ENCODE assay signal across 1 cellular context in the genomic region with DNA sequence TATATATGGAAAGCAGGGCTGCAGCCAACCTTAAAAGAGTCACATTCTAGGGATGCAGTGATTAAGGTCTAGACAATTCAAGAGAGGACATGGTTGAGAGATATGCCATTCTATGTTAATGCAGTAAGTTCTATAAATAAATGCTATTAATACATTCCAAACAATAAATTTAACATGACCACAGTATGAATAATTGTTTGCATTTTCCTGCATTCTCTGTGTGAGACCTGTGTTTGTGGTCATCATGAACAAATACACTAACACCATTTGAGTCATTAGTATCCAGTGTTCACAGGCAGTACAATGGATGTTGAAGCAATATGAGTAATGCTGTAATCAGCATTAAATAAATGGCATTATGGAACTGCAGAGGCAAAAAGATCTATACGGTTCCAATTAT.
TF ChIP-seq lines count a peak whose summit lies in the region.

No MANE protein-coding gene starts in this region.

TF ChIP-seq in SK-N-SH treated with all-trans-retinoic acid at 6 μM for 48 hours, 23 proteins besides CTCF, POLR2A, EP300 and RAD21 (continued from another document):
- TF ChIP-seq, protein P1, sequence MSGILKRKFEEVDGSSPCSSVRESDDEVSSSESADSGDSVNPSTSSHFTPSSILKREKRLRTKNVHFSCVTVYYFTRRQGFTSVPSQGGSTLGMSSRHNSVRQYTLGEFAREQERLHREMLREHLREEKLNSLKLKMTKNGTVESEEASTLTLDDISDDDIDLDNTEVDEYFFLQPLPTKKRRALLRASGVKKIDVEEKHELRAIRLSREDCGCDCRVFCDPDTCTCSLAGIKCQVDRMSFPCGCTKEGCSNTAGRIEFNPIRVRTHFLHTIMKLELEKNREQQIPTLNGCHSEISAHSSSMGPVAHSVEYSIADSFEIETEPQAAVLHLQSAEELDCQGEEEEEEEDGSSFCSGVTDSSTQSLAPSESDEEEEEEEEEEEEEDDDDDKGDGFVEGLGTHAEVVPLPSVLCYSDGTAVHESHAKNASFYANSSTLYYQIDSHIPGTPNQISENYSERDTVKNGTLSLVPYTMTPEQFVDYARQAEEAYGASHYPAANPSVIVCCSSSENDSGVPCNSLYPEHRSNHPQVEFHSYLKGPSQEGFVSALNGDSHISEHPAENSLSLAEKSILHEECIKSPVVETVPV (CRISPR knock-in tag; IDR thresholded peaks at IDR 0.05) = no peak
